In the genomic region with DNA sequence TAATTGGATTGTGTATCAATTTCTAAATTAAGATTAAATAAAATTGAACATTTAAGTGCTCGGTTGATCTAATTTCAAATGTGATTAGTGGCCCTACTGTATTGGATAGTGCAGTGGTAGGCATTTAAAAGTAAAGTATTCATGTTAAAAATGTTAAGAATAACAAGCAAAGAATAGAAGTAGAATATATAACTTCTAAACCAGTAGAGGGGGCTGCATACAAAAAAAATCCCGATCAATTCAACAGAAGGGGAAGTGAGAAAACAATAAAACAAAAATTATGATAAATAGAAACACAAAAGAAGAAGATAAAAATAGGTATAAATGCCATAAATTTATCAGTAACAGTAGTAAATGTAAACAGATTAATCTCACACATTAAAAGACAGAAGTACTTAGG, we compare ENCODE assay signal across 10 cellular contexts. TPM values are rescaled to one million over a fixed set of nuclear protein-coding genes. Genes with fewer than 3 reads are reported as not detected.
DNase-seq lines count a peak whose midpoint lies in the region; ATAC-seq and TF ChIP-seq lines count a peak whose summit lies in the region.
"Had no signal": no experiment of that assay in that cellular context is flagged by ENCODE, and none has a peak within 500 bp of the region (broad histone marks: within the 10 kb centered on the region; RNA-seq: fewer than 3 reads in every experiment).

No MANE protein-coding gene starts in this region.

- H3K27me3 ChIP-seq in Caco-2 (replicated peaks; ENCODE audit: control insufficient read depth, insufficient read depth, low read length) (peaks cover 1% of the 10 kb centered on the region; the same call in 1 of the 2 replicates), H9 (ENCODE audit: insufficient read depth, low read length) (peaks cover 5% of the 10 kb centered on the region; the same call in 1 of the 2 replicates), transverse colon (peaks cover 7% of the 10 kb centered on the region)

- no peaks in the 10 kb centered on the region for H4K20me1 ChIP-seq in H9 (ENCODE audit: control insufficient read depth, insufficient read depth, insufficient read length)

- no peak for DNase-seq in Caco-2
- no peak for DNase-seq in H9
- peak; percentile 12 for DNase-seq in RPMI8226
- DNase-seq in glutamatergic neuron: no peak
- DNase-seq in GM19240 (ENCODE audit: insufficient read length, low spot score): no peak
- no peak for DNase-seq in activated T-cell treated with anti-CD3 and anti-CD28 coated beads, Interleukin-2, amount 50 U/mL, for 24 hours
- DNase-seq in transverse colon: no peak
- DNase-seq: activated naive CD8-positive, alpha-beta T cell treated with anti-CD3 and anti-CD28 coated beads for 36 hours; nucleus accumbens had no signal

- no peak overlapping the region for H4K8ac ChIP-seq in H9 (replicated peaks; ENCODE audit: insufficient read length, low read depth, low read length)

- no peak overlapping the region for H2BK120ac ChIP-seq in H9 (ENCODE audit: low read depth, low read length, poor library complexity, severe bottlenecking)

- H3K4me3 Mint-ChIP-seq in Caco-2 (ENCODE audit: unreplicated experiment) (no peak overlapping the region), H9 (no peak overlapping the region), glutamatergic neuron (ENCODE audit: unreplicated experiment) (no peak overlapping the region)
- no peak overlapping the region for H3K4me3 Mint-ChIP-seq in activated T-cell treated with anti-CD3 and anti-CD28 coated beads, Interleukin-2, amount 50 U/mL, for 24 hours
- H3K4me3 Mint-ChIP-seq: activated naive CD8-positive, alpha-beta T cell treated with anti-CD3 and anti-CD28 coated beads for 36 hours had no signal

- TF ChIP-seq CTCF in Caco-2 (IDR thresholded peaks at IDR 0.05; ENCODE audit: insufficient read depth in 1 of 2, low read depth in 1 of 2, low read length in 1 of 2, severe bottlenecking in 1 of 2, unreplicated experiment in 1 of 2) (peak; percentile 21 to 33), H9 (conservative IDR thresholded peaks at IDR 0.05) (peak; percentile 67), glutamatergic neuron (IDR thresholded peaks at IDR 0.05; ENCODE audit: partially characterized antibody, unreplicated experiment) (peak; percentile 71), transverse colon (IDR thresholded peaks at IDR 0.05) (no peak)

- H3K79me1 ChIP-seq in H9 (ENCODE audit: insufficient read depth, low read depth, low read length, poor library complexity, severe bottlenecking): no peaks in the 10 kb centered on the region

- in situ Hi-C loops in transverse colon (cut with MboI; ENCODE audit: low pct_ligation_motif_present in 1 of 4, low pct_unique_long_range_greater_than_20kb in 1 of 4, low sequenced_read_pairs in 3 of 4): loop anchor here (5.0 to 25.0 kb wide), 5 partner anchors 105 to 853 kb away; no protein-coding TSS in a partner anchor

- no peak overlapping the region for H3K9ac ChIP-seq in H9 (ENCODE audit: extremely low read depth, insufficient read length, low read length)

- no peak overlapping the region for H2BK15ac ChIP-seq in H9 (ENCODE audit: low read depth, low read length)

- POLR2A ChIA-PET in Caco-2 (lab: Charles Lee): no interaction called here

- no peak overlapping the region for H4K5ac ChIP-seq in H9 (ENCODE audit: insufficient read length, low read depth, low read length)

- no peak overlapping the region for H2BK20ac ChIP-seq in H9 (ENCODE audit: low read depth, low read length, poor library complexity, severe bottlenecking)

- intact Hi-C loops in Caco-2 (cut with micrococcal nuclease; ENCODE audit: unreplicated experiment) (loop anchor here (2.0 to 5.0 kb wide), 3 partner anchors 219 to 853 kb away; no protein-coding TSS in a partner anchor), transverse colon (cut with DNase I; ENCODE audit: low total_unique reads) (loop anchor here (2.0 to 10.0 kb wide), 2 partner anchors 295 to 313 kb away; no protein-coding TSS in a partner anchor)

- no peak overlapping the region for H2AFZ ChIP-seq in H9 (ENCODE audit: low read length)

- BruUV-seq in Caco-2 (replicated peaks; lab: Mats Ljungman, UMichigan): no TSS peak

- TF ChIP-seq EP300 in transverse colon (IDR thresholded peaks at IDR 0.05; ENCODE audit: low read depth): no peak

- H2BK12ac ChIP-seq in H9 (ENCODE audit: insufficient read length, low read depth, low read length): no peak overlapping the region

- no peak overlapping the region for H3T11ph ChIP-seq in H9 (ENCODE audit: low read length)

- H3K23ac ChIP-seq in H9 (ENCODE audit: insufficient read length, low read depth, low read length): no peak overlapping the region

- H3K9me3 Mint-ChIP-seq in Caco-2 (ENCODE audit: unreplicated experiment) (peaks cover 4% of the 10 kb centered on the region), H9 (peaks cover 0 to 4% of the 10 kb centered on the region in 2 experiments; a peak in 3 of 5 replicates), glutamatergic neuron (ENCODE audit: unreplicated experiment) (peaks cover 4% of the 10 kb centered on the region)
- H3K9me3 Mint-ChIP-seq in activated T-cell treated with anti-CD3 and anti-CD28 coated beads, Interleukin-2, amount 50 U/mL, for 24 hours: peaks cover 2% of the 10 kb centered on the region

- H2AK5ac ChIP-seq in H9 (ENCODE audit: insufficient read length, low read length): no peak overlapping the region

- H3K36me3 Mint-ChIP-seq in Caco-2 (ENCODE audit: insufficient read depth, unreplicated experiment): no peaks in the 10 kb centered on the region
- peaks cover 0 to 2% (median 0%) of the 10 kb centered on the region in 3 experiments; a peak in 1 of 7 replicates for H3K36me3 Mint-ChIP-seq in H9 (ENCODE audit: insufficient read depth in 1 of 3, low read depth in 3 of 3)
- peaks cover 1% of the 10 kb centered on the region for H3K36me3 Mint-ChIP-seq in glutamatergic neuron (ENCODE audit: unreplicated experiment)
- H3K36me3 Mint-ChIP-seq in activated T-cell treated with anti-CD3 and anti-CD28 coated beads, Interleukin-2, amount 50 U/mL, for 24 hours (ENCODE audit: low read depth): no peaks in the 10 kb centered on the region
- H3K36me3 Mint-ChIP-seq: activated naive CD8-positive, alpha-beta T cell treated with anti-CD3 and anti-CD28 coated beads for 36 hours had no signal

- H4K91ac ChIP-seq in H9 (ENCODE audit: insufficient read length, low read depth, low read length): no peak overlapping the region

- CTCF ChIA-PET in Caco-2 (lab: Charles Lee): no interaction called here

- H3K27ac ChIP-seq in H9 (ENCODE audit: insufficient read length, low read depth, low read length) (no peak overlapping the region), transverse colon (no peak overlapping the region)

- H3K36me3 ChIP-seq in Caco-2 (ENCODE audit: control insufficient read depth, insufficient read depth, low read length) (no peaks in the 10 kb centered on the region), transverse colon (no peaks in the 10 kb centered on the region)

- no peak overlapping the region for H3K27ac Mint-ChIP-seq in Caco-2 (ENCODE audit: unreplicated experiment)
- H3K27ac Mint-ChIP-seq in H9: no peak overlapping the region
- H3K27ac Mint-ChIP-seq in glutamatergic neuron (ENCODE audit: unreplicated experiment): no peak overlapping the region
- H3K27ac Mint-ChIP-seq in activated T-cell treated with anti-CD3 and anti-CD28 coated beads, Interleukin-2, amount 50 U/mL, for 24 hours: no peak overlapping the region
- H3K27ac Mint-ChIP-seq: activated naive CD8-positive, alpha-beta T cell treated with anti-CD3 and anti-CD28 coated beads for 36 hours had no signal

- H3K18ac ChIP-seq in H9 (ENCODE audit: insufficient read length, low read depth, low read length): no peak overlapping the region

- no CpG with 5 or more reads among the region's 2 CpGs for WGBS in H9 (ENCODE audit: extremely low coverage, insufficient read length, low lambda C conversion rate)
- 26 to 35% methylated on average over 2 of the region's 2 CpGs for WGBS in transverse colon (ENCODE audit: low coverage in 1 of 2), 2 donors

- no peak for TF ChIP-seq POLR2A in transverse colon (IDR thresholded peaks at IDR 0.05)

- no peaks in the 10 kb centered on the region for H3K9me3 ChIP-seq in Caco-2
- H3K9me3 ChIP-seq in H9 (ENCODE audit: control insufficient read depth, low read depth, low read length): no peaks in the 10 kb centered on the region
- no peaks in the 10 kb centered on the region for H3K9me3 ChIP-seq in transverse colon

- H3K4me2 ChIP-seq in H9 (ENCODE audit: insufficient read depth, insufficient read length, low read length): no peak overlapping the region

- H3K14ac ChIP-seq in H9 (ENCODE audit: insufficient read depth, low read length): no peak overlapping the region

- H3K4me1 ChIP-seq in Caco-2: peaks cover 12% of the 10 kb centered on the region
- no peaks in the 10 kb centered on the region; the same call in 1 of the 2 replicates for H3K4me1 ChIP-seq in H9 (ENCODE audit: insufficient read depth, low read length)
- peaks cover 0 to 16% (median 14%) of the 10 kb centered on the region in 4 donors for H3K4me1 ChIP-seq in transverse colon

- no peak overlapping the region for H3K56ac ChIP-seq in H9 (ENCODE audit: insufficient read length, low read depth, low read length)

- H3K79me2 ChIP-seq in H9 (ENCODE audit: insufficient read depth, low read length): no peaks in the 10 kb centered on the region

- H3K4me3 ChIP-seq in Caco-2 (ENCODE audit: low read depth, low read length): no peak overlapping the region
- H3K4me3 ChIP-seq in transverse colon: no peak overlapping the region

- H3K4ac ChIP-seq in H9 (ENCODE audit: low read depth, low read length): no peak overlapping the region

- H3K27me3 Mint-ChIP-seq in Caco-2 (ENCODE audit: insufficient read depth, unreplicated experiment) (peaks cover 30% of the 10 kb centered on the region), H9 (ENCODE audit: low read depth) (peaks cover 33% of the 10 kb centered on the region), glutamatergic neuron (ENCODE audit: unreplicated experiment) (peaks cover 2% of the 10 kb centered on the region)
- peaks cover 38% of the 10 kb centered on the region for H3K27me3 Mint-ChIP-seq in activated T-cell treated with anti-CD3 and anti-CD28 coated beads, Interleukin-2, amount 50 U/mL, for 24 hours

- H2BK5ac ChIP-seq in H9 (ENCODE audit: insufficient read length, low read length): no peak overlapping the region

- peaks cover 11% of the 10 kb centered on the region for H3K23me2 ChIP-seq in H9 (ENCODE audit: insufficient read length, low read depth, low read length, poor library complexity, severe bottlenecking)

- ATAC-seq in GM18517 (IDR thresholded peaks at IDR 0.05; ENCODE audit: unreplicated experiment): no peak

- H3K4me1 Mint-ChIP-seq in Caco-2 (ENCODE audit: low read depth, unreplicated experiment): peaks cover 5% of the 10 kb centered on the region
- peaks cover 14% of the 10 kb centered on the region in 2 experiments for H3K4me1 Mint-ChIP-seq in H9
- H3K4me1 Mint-ChIP-seq in glutamatergic neuron (ENCODE audit: low read depth, unreplicated experiment): peaks cover 8% of the 10 kb centered on the region
- peaks cover 5% of the 10 kb centered on the region for H3K4me1 Mint-ChIP-seq in activated T-cell treated with anti-CD3 and anti-CD28 coated beads, Interleukin-2, amount 50 U/mL, for 24 hours (ENCODE audit: low read depth)

RNA-seq across cellular contexts. Expression of a gene that starts 24.9 kb away (rescaled TPM):
- total RNA-seq in Caco-2 (2022) (not detected in 2 replicates), H9 (2021) (not detected in 2 replicates), glutamatergic neuron (ENCODE audit: unreplicated experiment) (not detected), transverse colon (10 to 100 TPM in 1 of 4 donors, 1 to 10 TPM in 2, under 1 TPM in 1; 0.60 to 20.6 (median 5.1) TPM)

RNA-seq across cellular contexts. Expression of a gene that starts 54.9 kb away (rescaled TPM):
- total RNA-seq in Caco-2 (2022) (10.7 and 13.5 TPM in 2 replicates), H9 (2021) (6.9 and 7.4 TPM in 2 replicates), glutamatergic neuron (ENCODE audit: unreplicated experiment) (10.0 TPM), transverse colon (1 to 10 TPM in 3 of 4 donors, not detected in 1; 1.4 to 3.4 (median 1.7) TPM)
- total RNA-seq: activated naive CD8-positive, alpha-beta T cell treated with anti-CD3 and anti-CD28 coated beads for 36 hours had no signal

Comparison
In these comparisons a context has a peak if more than half of its experiments do, and no peak if none do; other contexts are left out.
1. CTCF ChIP-seq: peak in Caco-2 (2 of 2), H9 (single experiment) and glutamatergic neuron (single experiment); none in transverse colon (0 of 5).